1 cellular context compared by ENCODE assay signal in the genomic region with DNA sequence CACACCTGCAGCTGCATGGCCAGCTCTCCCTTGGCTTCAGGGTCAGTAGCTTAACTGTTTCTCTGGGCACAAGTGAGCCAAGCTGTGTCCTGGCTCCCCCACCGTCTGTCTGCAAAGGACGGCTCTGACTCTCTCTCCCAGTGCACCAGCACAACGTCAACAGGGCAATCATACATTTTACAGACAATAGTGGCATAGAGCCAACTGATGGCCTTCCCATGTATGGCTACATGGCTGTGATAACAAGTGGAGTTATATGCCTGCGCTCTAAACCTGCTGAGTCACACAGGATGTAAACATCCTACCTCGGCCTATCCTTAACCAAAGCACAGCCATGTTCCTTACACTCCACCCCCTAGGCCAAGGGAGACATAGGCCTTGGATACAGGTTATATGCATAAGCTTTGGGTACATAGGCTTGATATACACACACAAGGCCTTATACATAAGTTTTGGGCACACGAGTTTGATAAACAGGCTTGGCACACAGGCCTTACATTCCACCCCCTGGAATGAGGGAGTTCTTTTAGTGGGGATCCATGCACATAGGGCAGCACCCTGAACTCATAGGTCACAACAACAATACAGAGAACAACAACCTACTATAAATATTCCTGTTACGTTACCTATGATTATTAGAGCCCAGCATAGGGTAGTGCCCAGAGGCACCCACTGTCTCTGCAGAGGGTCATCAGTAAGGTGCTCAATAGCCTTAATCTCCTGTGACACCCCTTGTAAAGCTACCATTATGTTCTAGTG.
TF ChIP-seq lines count a peak whose summit lies in the region.

No MANE protein-coding gene starts in this region.

TF ChIP-seq in K562, 482 proteins besides CTCF, POLR2A, EP300 and RAD21 (continued from another document and continues in another):
- TF ChIP-seq, protein P1, sequence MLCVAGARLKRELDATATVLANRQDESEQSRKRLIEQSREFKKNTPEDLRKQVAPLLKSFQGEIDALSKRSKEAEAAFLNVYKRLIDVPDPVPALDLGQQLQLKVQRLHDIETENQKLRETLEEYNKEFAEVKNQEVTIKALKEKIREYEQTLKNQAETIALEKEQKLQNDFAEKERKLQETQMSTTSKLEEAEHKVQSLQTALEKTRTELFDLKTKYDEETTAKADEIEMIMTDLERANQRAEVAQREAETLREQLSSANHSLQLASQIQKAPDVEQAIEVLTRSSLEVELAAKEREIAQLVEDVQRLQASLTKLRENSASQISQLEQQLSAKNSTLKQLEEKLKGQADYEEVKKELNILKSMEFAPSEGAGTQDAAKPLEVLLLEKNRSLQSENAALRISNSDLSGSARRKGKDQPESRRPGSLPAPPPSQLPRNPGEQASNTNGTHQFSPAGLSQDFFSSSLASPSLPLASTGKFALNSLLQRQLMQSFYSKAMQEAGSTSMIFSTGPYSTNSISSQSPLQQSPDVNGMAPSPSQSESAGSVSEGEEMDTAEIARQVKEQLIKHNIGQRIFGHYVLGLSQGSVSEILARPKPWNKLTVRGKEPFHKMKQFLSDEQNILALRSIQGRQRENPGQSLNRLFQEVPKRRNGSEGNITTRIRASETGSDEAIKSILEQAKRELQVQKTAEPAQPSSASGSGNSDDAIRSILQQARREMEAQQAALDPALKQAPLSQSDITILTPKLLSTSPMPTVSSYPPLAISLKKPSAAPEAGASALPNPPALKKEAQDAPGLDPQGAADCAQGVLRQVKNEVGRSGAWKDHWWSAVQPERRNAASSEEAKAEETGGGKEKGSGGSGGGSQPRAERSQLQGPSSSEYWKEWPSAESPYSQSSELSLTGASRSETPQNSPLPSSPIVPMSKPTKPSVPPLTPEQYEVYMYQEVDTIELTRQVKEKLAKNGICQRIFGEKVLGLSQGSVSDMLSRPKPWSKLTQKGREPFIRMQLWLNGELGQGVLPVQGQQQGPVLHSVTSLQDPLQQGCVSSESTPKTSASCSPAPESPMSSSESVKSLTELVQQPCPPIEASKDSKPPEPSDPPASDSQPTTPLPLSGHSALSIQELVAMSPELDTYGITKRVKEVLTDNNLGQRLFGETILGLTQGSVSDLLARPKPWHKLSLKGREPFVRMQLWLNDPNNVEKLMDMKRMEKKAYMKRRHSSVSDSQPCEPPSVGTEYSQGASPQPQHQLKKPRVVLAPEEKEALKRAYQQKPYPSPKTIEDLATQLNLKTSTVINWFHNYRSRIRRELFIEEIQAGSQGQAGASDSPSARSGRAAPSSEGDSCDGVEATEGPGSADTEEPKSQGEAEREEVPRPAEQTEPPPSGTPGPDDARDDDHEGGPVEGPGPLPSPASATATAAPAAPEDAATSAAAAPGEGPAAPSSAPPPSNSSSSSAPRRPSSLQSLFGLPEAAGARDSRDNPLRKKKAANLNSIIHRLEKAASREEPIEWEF (CRISPR knock-in tag; IDR thresholded peaks at IDR 0.05) = peak; percentile 98
- TF ChIP-seq ID3 (CRISPR knock-in tag; IDR thresholded peaks at IDR 0.05) (peak; percentile 91), ID3 (tag; IDR thresholded peaks at IDR 0.05) (peak; percentile 100), EHMT2 (IDR thresholded peaks at IDR 0.05) (peak; percentile 38; the same call in 1 of the 2 replicates), ELF2 (CRISPR knock-in tag; IDR thresholded peaks at IDR 0.05) (peak; percentile 66), SMARCA4 (IDR thresholded peaks at IDR 0.05) (peak; percentile 37; the same call in 1 of the 2 replicates), HCFC1 (IDR thresholded peaks at IDR 0.05; ENCODE audit: low read depth, low read length) (no peak), MAZ (CRISPR knock-in tag; conservative IDR thresholded peaks at IDR 0.05 in 1 of 2, IDR thresholded peaks at IDR 0.05 in 1 of 2) (peak in 1 of 2 experiments; percentile 99; a peak in 2 of 4 replicates), ZNF76 (CRISPR knock-in tag; IDR thresholded peaks at IDR 0.05; ENCODE audit: borderline replicate concordance) (peak; percentile 99), HOMEZ (CRISPR knock-in tag; IDR thresholded peaks at IDR 0.05) (peak; percentile 97), POLR2AphosphoS5 (IDR thresholded peaks at IDR 0.05; ENCODE audit: control insufficient read depth, insufficient read depth, low read depth, low read length) (no peak), HOXB6 (CRISPR knock-in tag; IDR thresholded peaks at IDR 0.05; ENCODE audit: borderline replicate concordance) (peak; percentile 95), ZNF140 (CRISPR knock-in tag; IDR thresholded peaks at IDR 0.05) (peak; percentile 93), ESRRA (IDR thresholded peaks at IDR 0.05; ENCODE audit: borderline replicate concordance, low read depth) (no peak), ATF4 (CRISPR knock-in tag; IDR thresholded peaks at IDR 0.05) (peak; percentile 97), CXXC5 (CRISPR knock-in tag; IDR thresholded peaks at IDR 0.05) (peak; percentile 97), ZNF717 (CRISPR knock-in tag; IDR thresholded peaks at IDR 0.05) (peak; percentile 86), ZBTB43 (CRISPR knock-in tag; IDR thresholded peaks at IDR 0.05) (no peak), POLR2H (tag; IDR thresholded peaks at IDR 0.05; ENCODE audit: low read depth) (peak; percentile 57; the same call in 1 of the 2 replicates), ZNF316 (IDR thresholded peaks at IDR 0.05) (peak; percentile 95), ETV5 (CRISPR knock-in tag; IDR thresholded peaks at IDR 0.05; ENCODE audit: low read depth) (peak; percentile 65), STAT5A (IDR thresholded peaks at IDR 0.05; ENCODE audit: borderline replicate concordance, low read length) (no peak), POLR3A (IDR thresholded peaks at IDR 0.05; ENCODE audit: borderline replicate concordance, extremely low read depth, insufficient read depth, insufficient read length) (no peak), CBX3 (IDR thresholded peaks at IDR 0.05; ENCODE audit: borderline replicate concordance in 1 of 2, low read length in 2 of 2) (peak in 1 of 2 experiments; percentile 87; a peak in 1 of 3 replicates), CBX2 (IDR thresholded peaks at IDR 0.05; ENCODE audit: insufficient read depth, low read length, poor library complexity, severe bottlenecking) (no peak), ZNF146 (CRISPR knock-in tag; IDR thresholded peaks at IDR 0.05; ENCODE audit: unreplicated experiment) (no peak), ZNF347 (CRISPR knock-in tag; IDR thresholded peaks at IDR 0.05; ENCODE audit: low read depth) (peak; percentile 96), KDM2B (CRISPR knock-in tag; IDR thresholded peaks at IDR 0.05) (0 out of 2 replicates have a peak, but pooled peaks have one; percentile 74), ZBTB1 (CRISPR knock-in tag; IDR thresholded peaks at IDR 0.05; ENCODE audit: borderline replicate concordance, low read depth) (no peak), DACH1 (IDR thresholded peaks at IDR 0.05; ENCODE audit: partially characterized antibody) (no peak), KLF13 (tag; IDR thresholded peaks at IDR 0.05; ENCODE audit: borderline replicate concordance, low read depth) (peak; percentile 98)
- TF ChIP-seq, protein P2, sequence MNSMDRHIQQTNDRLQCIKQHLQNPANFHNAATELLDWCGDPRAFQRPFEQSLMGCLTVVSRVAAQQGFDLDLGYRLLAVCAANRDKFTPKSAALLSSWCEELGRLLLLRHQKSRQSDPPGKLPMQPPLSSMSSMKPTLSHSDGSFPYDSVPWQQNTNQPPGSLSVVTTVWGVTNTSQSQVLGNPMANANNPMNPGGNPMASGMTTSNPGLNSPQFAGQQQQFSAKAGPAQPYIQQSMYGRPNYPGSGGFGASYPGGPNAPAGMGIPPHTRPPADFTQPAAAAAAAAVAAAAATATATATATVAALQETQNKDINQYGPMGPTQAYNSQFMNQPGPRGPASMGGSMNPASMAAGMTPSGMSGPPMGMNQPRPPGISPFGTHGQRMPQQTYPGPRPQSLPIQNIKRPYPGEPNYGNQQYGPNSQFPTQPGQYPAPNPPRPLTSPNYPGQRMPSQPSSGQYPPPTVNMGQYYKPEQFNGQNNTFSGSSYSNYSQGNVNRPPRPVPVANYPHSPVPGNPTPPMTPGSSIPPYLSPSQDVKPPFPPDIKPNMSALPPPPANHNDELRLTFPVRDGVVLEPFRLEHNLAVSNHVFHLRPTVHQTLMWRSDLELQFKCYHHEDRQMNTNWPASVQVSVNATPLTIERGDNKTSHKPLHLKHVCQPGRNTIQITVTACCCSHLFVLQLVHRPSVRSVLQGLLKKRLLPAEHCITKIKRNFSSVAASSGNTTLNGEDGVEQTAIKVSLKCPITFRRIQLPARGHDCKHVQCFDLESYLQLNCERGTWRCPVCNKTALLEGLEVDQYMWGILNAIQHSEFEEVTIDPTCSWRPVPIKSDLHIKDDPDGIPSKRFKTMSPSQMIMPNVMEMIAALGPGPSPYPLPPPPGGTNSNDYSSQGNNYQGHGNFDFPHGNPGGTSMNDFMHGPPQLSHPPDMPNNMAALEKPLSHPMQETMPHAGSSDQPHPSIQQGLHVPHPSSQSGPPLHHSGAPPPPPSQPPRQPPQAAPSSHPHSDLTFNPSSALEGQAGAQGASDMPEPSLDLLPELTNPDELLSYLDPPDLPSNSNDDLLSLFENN (IDR thresholded peaks at IDR 0.05; ENCODE audit: low read depth in 2 of 2, low read length in 2 of 2) = no peak
- TF ChIP-seq, protein P3, sequence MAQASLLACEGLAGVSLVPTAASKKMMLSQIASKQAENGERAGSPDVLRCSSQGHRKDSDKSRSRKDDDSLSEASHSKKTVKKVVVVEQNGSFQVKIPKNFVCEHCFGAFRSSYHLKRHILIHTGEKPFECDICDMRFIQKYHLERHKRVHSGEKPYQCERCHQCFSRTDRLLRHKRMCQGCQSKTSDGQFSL (CRISPR knock-in tag; IDR thresholded peaks at IDR 0.05) = no peak
- TF ChIP-seq, protein P3 (tag; IDR thresholded peaks at IDR 0.05) = peak in 1 of 2 experiments; percentile 98; a peak in 2 of 4 replicates
- TF ChIP-seq, protein P4, sequence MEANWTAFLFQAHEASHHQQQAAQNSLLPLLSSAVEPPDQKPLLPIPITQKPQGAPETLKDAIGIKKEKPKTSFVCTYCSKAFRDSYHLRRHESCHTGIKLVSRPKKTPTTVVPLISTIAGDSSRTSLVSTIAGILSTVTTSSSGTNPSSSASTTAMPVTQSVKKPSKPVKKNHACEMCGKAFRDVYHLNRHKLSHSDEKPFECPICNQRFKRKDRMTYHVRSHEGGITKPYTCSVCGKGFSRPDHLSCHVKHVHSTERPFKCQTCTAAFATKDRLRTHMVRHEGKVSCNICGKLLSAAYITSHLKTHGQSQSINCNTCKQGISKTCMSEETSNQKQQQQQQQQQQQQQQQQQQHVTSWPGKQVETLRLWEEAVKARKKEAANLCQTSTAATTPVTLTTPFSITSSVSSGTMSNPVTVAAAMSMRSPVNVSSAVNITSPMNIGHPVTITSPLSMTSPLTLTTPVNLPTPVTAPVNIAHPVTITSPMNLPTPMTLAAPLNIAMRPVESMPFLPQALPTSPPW (CRISPR knock-in tag; IDR thresholded peaks at IDR 0.05) = peak; percentile 72
- TF ChIP-seq, protein P5, sequence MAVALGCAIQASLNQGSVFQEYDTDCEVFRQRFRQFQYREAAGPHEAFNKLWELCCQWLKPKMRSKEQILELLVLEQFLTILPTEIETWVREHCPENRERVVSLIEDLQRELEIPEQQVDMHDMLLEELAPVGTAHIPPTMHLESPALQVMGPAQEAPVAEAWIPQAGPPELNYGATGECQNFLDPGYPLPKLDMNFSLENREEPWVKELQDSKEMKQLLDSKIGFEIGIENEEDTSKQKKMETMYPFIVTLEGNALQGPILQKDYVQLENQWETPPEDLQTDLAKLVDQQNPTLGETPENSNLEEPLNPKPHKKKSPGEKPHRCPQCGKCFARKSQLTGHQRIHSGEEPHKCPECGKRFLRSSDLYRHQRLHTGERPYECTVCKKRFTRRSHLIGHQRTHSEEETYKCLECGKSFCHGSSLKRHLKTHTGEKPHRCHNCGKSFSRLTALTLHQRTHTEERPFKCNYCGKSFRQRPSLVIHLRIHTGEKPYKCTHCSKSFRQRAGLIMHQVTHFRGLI (CRISPR knock-in tag; IDR thresholded peaks at IDR 0.05) = peak; percentile 97
- TF ChIP-seq, protein P6, sequence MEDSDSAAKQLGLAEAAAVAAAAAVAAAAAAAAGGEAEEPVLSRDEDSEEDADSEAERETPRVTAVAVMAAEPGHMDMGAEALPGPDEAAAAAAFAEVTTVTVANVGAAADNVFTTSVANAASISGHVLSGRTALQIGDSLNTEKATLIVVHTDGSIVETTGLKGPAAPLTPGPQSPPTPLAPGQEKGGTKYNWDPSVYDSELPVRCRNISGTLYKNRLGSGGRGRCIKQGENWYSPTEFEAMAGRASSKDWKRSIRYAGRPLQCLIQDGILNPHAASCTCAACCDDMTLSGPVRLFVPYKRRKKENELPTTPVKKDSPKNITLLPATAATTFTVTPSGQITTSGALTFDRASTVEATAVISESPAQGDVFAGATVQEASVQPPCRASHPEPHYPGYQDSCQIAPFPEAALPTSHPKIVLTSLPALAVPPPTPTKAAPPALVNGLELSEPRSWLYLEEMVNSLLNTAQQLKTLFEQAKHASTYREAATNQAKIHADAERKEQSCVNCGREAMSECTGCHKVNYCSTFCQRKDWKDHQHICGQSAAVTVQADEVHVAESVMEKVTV (CRISPR knock-in tag; IDR thresholded peaks at IDR 0.05) = peak; percentile 69; the same call in 1 of the 2 replicates
